In genomic region chr17:78469443-78469842, GRCh38 we compare ENCODE assay signal across 8 cellular contexts.
"Had no signal": no experiment of that assay in that cellular context is flagged by ENCODE, and none has a peak within 500 bp of the region (broad histone marks: within the 10 kb centered on the region; RNA-seq: fewer than 3 reads in every experiment).

No MANE protein-coding gene starts in this region.

- H3K4me3 Mint-ChIP-seq: IgD-negative memory B cell had no signal

- H3K27ac Mint-ChIP-seq: IgD-negative memory B cell had no signal

- H3K36me3 Mint-ChIP-seq: IgD-negative memory B cell had no signal

- FAIRE-seq: HTR-8/SVneo, K562 had no signal

- H3K9ac ChIP-seq: KMS-11 had no signal

- H3K4me3 ChIP-seq: K562 had no signal

- H3K27ac ChIP-seq: HL-60, KMS-11 had no signal

- H3K4me2 ChIP-seq: KMS-11 had no signal

- DNase-seq: IMR-90, KBM-7, KG1 had no signal

- H3K9me3 Mint-ChIP-seq: IgD-negative memory B cell had no signal

- ATAC-seq: K562 had no signal
